In genomic region chr3:105351821-105352220, GRCh38 we compare ENCODE assay signal across 18 cellular contexts. TPM values are rescaled to one million over a fixed set of nuclear protein-coding genes. Genes with fewer than 3 reads are reported as not detected.
DNase-seq lines count a peak whose midpoint lies in the region; TF ChIP-seq lines count a peak whose summit lies in the region.
"Had no signal": no experiment of that assay in that cellular context is flagged by ENCODE, and none has a peak within 500 bp of the region (broad histone marks: within the 10 kb centered on the region; RNA-seq: fewer than 3 reads in every experiment).

No MANE protein-coding gene starts in this region.

- DNase-seq in A172 (ENCODE audit: low spot score) = peak; percentile 61
- DNase-seq in HT1080 (ENCODE audit: low read depth) = peak; percentile 88
- peak; percentile 94 for DNase-seq in SIG-M5 treated with dmso at 0.1 percent for 504 hours (lab: John Stamatoyannopoulos, UW; ENCODE audit: unreplicated experiment)
- DNase-seq in fibroblast of the aortic adventitia (ENCODE audit: low read depth) = peak; percentile 64
- no peak for DNase-seq in retina
- no peak for DNase-seq in thyroid gland
- DNase-seq in NCI-H2171 treated with DMSO at 0.1 percent for 48 hours (lab: John Stamatoyannopoulos, UW) = no peak
- no peak for DNase-seq in NCI-H748 treated with DMSO at 0.1 percent for 48 hours (lab: John Stamatoyannopoulos, UW)
- DNase-seq: activated CD4-positive, alpha-beta T cell treated with anti-CD3 and anti-CD28 coated beads for 36 hours; activated T-cell treated with anti-CD3 and anti-CD28 coated beads for 4 hours; cortex of kidney; esophagus squamous epithelium; H7; NCI-H2029 treated with DMSO at 0.1 percent for 48 hours; NK-92 treated with Interleukin-12 subunit alpha and Interleukin-12 subunit beta, amount 100 ng/mL, for 24 hours; pancreas; T-helper 1 cell had no signal

- TF ChIP-seq CTCF in fibroblast of the aortic adventitia (IDR thresholded peaks at IDR 0.05; ENCODE audit: insufficient read depth, low read length) (no peak), thyroid gland (IDR thresholded peaks at IDR 0.05) (no peak)

- no peak overlapping the region for H3K27ac ChIP-seq in thyroid gland
- H3K27ac ChIP-seq: esophagus squamous epithelium, pancreas, suprapubic skin had no signal

- H3K9me3 ChIP-seq in thyroid gland = no peaks in the 10 kb centered on the region
- H3K9me3 ChIP-seq: esophagus squamous epithelium, pancreas, suprapubic skin had no signal

- H3K4me1 ChIP-seq in thyroid gland = no peaks in the 10 kb centered on the region
- H3K4me1 ChIP-seq: esophagus squamous epithelium, pancreas had no signal

- H3K27me3 ChIP-seq in thyroid gland = no peaks in the 10 kb centered on the region
- H3K27me3 ChIP-seq: pancreas had no signal

- 84 to 91% methylated on average over 2 of the region's 2 CpGs for WGBS in thyroid gland, 2 donors

- TF ChIP-seq POLR2A in thyroid gland (IDR thresholded peaks at IDR 0.05) = no peak

- no peaks in the 10 kb centered on the region for H3K36me3 ChIP-seq in thyroid gland
- H3K36me3 ChIP-seq: esophagus squamous epithelium, pancreas, suprapubic skin had no signal

- H3K4me3 ChIP-seq in fibroblast of the aortic adventitia (ENCODE audit: low read depth, low read length) = no peak overlapping the region
- H3K4me3 ChIP-seq in thyroid gland (replicated peaks in 1 of 3) = no peak overlapping the region
- H3K4me3 ChIP-seq: esophagus squamous epithelium, pancreas, suprapubic skin had no signal

- intact Hi-C loops in thyroid gland (cut with DNase I) = no loop called here

RNA-seq across cellular contexts. Expression of gene ALCAM, which starts 14.9 kb away (rescaled TPM):
- total RNA-seq in A172 (2014; rRNA removed; shearing (Covaris generic)) = 82.1 and 102 TPM in 2 replicates
- total RNA-seq in HT1080 (2014; rRNA removed; shearing (Covaris generic)) = 127 and 136 TPM in 2 replicates
- polyA plus RNA-seq in HT1080 (2015; cell fraction: cytosol; rRNA removed) = 79.9 and 102 TPM in 2 replicates
- polyA plus RNA-seq in HT1080 (2015; cell fraction: nucleus; rRNA removed) = 246 and 259 TPM in 2 replicates
- total RNA-seq in fibroblast of the aortic adventitia (ENCODE audit: low replicate concordance) (91.2 and 203 TPM in 2 replicates), thyroid gland (100 to 1,000 TPM in 2 of 4 donors, 10 to 100 TPM in 2; 86.5 to 129 (median 108) TPM)

Comparison
In these comparisons a context has a peak if more than half of its experiments do, and no peak if none do; other contexts are left out.
1. DNase-seq: peak in A172 (single experiment), HT1080 (single experiment), SIG-M5 treated with dmso at 0.1 percent for 504 hours (single experiment) and fibroblast of the aortic adventitia (single experiment); none in retina (single experiment), thyroid gland (0 of 2), NCI-H2171 treated with DMSO at 0.1 percent for 48 hours (single experiment) and NCI-H748 treated with DMSO at 0.1 percent for 48 hours (single experiment).